In the genomic region with DNA sequence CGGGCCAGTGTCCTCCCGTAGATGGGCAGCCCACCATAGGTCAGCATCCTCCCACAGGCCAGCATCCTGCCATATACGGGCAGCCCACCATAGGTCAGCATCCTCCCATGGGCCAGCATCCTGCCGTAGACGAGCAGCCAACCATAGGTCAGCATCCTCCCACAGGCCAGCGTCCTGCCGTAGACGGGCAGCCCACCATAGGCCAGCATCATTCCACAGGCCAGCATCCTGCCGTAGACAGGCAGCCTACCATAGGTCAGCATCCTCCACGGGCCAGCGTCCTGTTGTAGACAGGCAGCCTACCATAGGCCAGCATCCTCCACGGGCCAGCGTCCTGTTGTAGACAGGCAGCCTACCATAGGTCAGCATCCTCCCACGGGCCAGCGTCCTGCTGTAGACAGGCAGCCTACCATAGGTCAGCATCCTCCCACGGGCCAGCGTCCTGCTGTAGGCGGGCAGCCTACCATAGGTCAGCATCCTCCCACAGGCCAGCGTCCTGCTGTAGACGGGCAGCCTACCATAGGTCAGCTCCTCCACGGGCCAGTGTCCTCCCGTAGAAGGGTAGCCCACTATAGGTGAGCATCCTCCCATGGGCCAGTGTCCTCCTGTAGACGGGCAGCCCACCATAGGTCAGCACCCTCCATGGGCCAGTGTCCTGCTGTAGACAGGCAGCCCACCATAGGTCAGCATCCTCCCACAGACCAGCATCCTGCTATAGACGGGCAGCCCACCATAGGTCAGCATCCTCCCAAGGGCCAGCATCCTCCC, we compare ENCODE assay signal across 27 cellular contexts.
"Had no signal": no experiment of that assay in that cellular context is flagged by ENCODE, and none has a peak within 500 bp of the region (broad histone marks: within the 10 kb centered on the region; RNA-seq: fewer than 3 reads in every experiment).

No MANE protein-coding gene starts in this region.

- H3K27ac Mint-ChIP-seq: mesothelial cell of epicardium; natural killer cell treated with Interleukin-12 subunit alpha and Interleukin-12 subunit beta and Interleukin-15 and Interleukin-18, amount 100 ng/mL, for 72 hours; stimulated activated naive B cell treated with anti-CD40 and anti-IgM and Interleukin-4, amounts not matched to agents 10 μg/mL and 1 μg/mL and 100 μg/mL, for 72 hours had no signal

- H3K36me3 Mint-ChIP-seq: mesothelial cell of epicardium; naive B cell; natural killer cell treated with Interleukin-12 subunit alpha and Interleukin-12 subunit beta and Interleukin-15 and Interleukin-18, amount 100 ng/mL, for 72 hours; stimulated activated naive B cell treated with anti-CD40 and anti-IgM and Interleukin-4, amounts not matched to agents 10 μg/mL and 1 μg/mL and 100 μg/mL, for 72 hours had no signal

- H3K27me3 ChIP-seq: heart left ventricle, right lobe of liver, stomach, testis, thyroid gland, transverse colon, upper lobe of left lung had no signal

- H3K36me3 ChIP-seq: heart left ventricle, lower lobe of right lung, right lobe of liver, stomach, thyroid gland, transverse colon, upper lobe of left lung had no signal

- DNase-seq: glutamatergic neuron; heart left ventricle; kidney glomerular epithelial cell; left cardiac atrium; lower lobe of right lung; mammary epithelial cell; mesendoderm; naive B cell; nucleus accumbens; psoas muscle; right lobe of liver; stimulated activated CD4-positive, alpha-beta T cell treated with anti-CD3 and anti-CD28 coated beads, Interleukin-1b, Interleukin-23, amount 100 ng/mL, for 48 hours; stimulated activated CD4-positive, alpha-beta T cell treated with anti-CD3 and anti-CD28 coated beads, Interleukin-2, amount 100 ng/mL, for 48 hours; stimulated activated CD4-positive, alpha-beta T cell treated with anti-CD3 and anti-CD28 coated beads, Interleukin-4, amount 100 ng/mL, for 4 hours; stimulated activated CD8-positive, alpha-beta memory T cell treated with anti-CD3 and anti-CD28 coated beads, Interleukin-4, amount 100 ng/mL, for 48 hours; stimulated activated naive B cell treated with anti-CD40 and anti-IgM and Interleukin-4, amounts not matched to agents 10 μg/mL and 1 μg/mL and 100 μg/mL, for 72 hours; stimulated activated naive CD8-positive, alpha-beta T cell treated with anti-CD3 and anti-CD28 coated beads, Interleukin-15, Interleukin-2, amounts not matched to agents 100 U/mL and 50 U/mL, for 24 hours; stomach; testis; thyroid gland; transverse colon had no signal

- H3K9me3 Mint-ChIP-seq: mesothelial cell of epicardium; natural killer cell treated with Interleukin-12 subunit alpha and Interleukin-12 subunit beta and Interleukin-15 and Interleukin-18, amount 100 ng/mL, for 72 hours; stimulated activated naive B cell treated with anti-CD40 and anti-IgM and Interleukin-4, amounts not matched to agents 10 μg/mL and 1 μg/mL and 100 μg/mL, for 72 hours had no signal

- H3K4me1 ChIP-seq: heart left ventricle, lower lobe of right lung, parathyroid adenoma, psoas muscle, right lobe of liver, stomach, testis, transverse colon, upper lobe of left lung had no signal

- H3K27ac ChIP-seq: heart left ventricle, lower lobe of right lung, parathyroid adenoma, psoas muscle, right lobe of liver, stomach, testis, thyroid gland, transverse colon, upper lobe of left lung had no signal

- ATAC-seq: heart left ventricle; left cardiac atrium; left lobe of liver; lower lobe of right lung; psoas muscle; right lobe of liver; stimulated activated naive B cell treated with anti-CD40 and anti-IgM and Interleukin-4, amounts not matched to agents 10 μg/mL and 1 μg/mL and 100 μg/mL, for 72 hours; stimulated activated naive CD8-positive, alpha-beta T cell treated with anti-CD3 and anti-CD28 coated beads, Interleukin-15, Interleukin-2, amounts not matched to agents 100 U/mL and 50 U/mL, for 24 hours had no signal

- H3K9me3 ChIP-seq: heart left ventricle, lower lobe of right lung, psoas muscle, right lobe of liver, stomach, testis, thyroid gland, transverse colon, upper lobe of left lung had no signal

- H3K4me3 Mint-ChIP-seq: mesothelial cell of epicardium; natural killer cell treated with Interleukin-12 subunit alpha and Interleukin-12 subunit beta and Interleukin-15 and Interleukin-18, amount 100 ng/mL, for 72 hours; stimulated activated naive B cell treated with anti-CD40 and anti-IgM and Interleukin-4, amounts not matched to agents 10 μg/mL and 1 μg/mL and 100 μg/mL, for 72 hours had no signal

- H3K4me1 Mint-ChIP-seq: mesothelial cell of epicardium; naive B cell; stimulated activated naive B cell treated with anti-CD40 and anti-IgM and Interleukin-4, amounts not matched to agents 10 μg/mL and 1 μg/mL and 100 μg/mL, for 72 hours had no signal

- H3K4me3 ChIP-seq: heart left ventricle, lower lobe of right lung, psoas muscle, right lobe of liver, smooth muscle cell, stomach, testis, thyroid gland, transverse colon, upper lobe of left lung had no signal
